In genomic region chr1:156160744-156161181, GRCh38 we compare ENCODE assay signal across 8 cellular contexts. TPM values are rescaled to one million over a fixed set of nuclear protein-coding genes. Genes with fewer than 3 reads are reported as not detected.
DNase-seq lines count a peak whose midpoint lies in the region; ATAC-seq and TF ChIP-seq lines count a peak whose summit lies in the region.

No MANE protein-coding gene starts in this region.

- TF ChIP-seq CTCF in PC-9 (conservative IDR thresholded peaks at IDR 0.05), result no peak

- no peak overlapping the region for H3K4me2 ChIP-seq in PC-9

- H3K9me3 ChIP-seq in PC-9 (ENCODE audit: insufficient read depth, low read depth), result no peaks in the 10 kb centered on the region

- H3K4me3 ChIP-seq in PC-9, result no peak overlapping the region

- no peaks in the 10 kb centered on the region for H3K9me2 ChIP-seq in PC-9 (ENCODE audit: insufficient read depth)

- no peak overlapping the region for H3K27ac ChIP-seq in PC-9

- no TSS peak for BruUV-seq in PC-9 (replicated peaks; lab: Mats Ljungman, UMichigan)

- no peak overlapping the region for H2AFZ ChIP-seq in PC-9

- H3F3A ChIP-seq in PC-9 (ENCODE audit: insufficient read depth, low read depth), result no peaks in the 10 kb centered on the region

- no peaks in the 10 kb centered on the region for H3K27me3 ChIP-seq in PC-9 (ENCODE audit: insufficient read depth, low read depth)

- CTCF ChIA-PET in PC-9 (lab: Charles Lee), result no interaction called here

- ATAC-seq in left lobe of liver, result peak; percentile 75

- peak; percentile 90 for DNase-seq in HK-2 (ENCODE audit: unreplicated experiment)
- DNase-seq in activated CD4-positive, CD25-positive, alpha-beta regulatory T cell treated with anti-CD3 and anti-CD28 coated beads, Interleukin-2, amount 50 U/mL, for 16 hours (ENCODE audit: low read depth, low spot score), result peak; percentile 34
- DNase-seq in cerebellum (ENCODE audit: low spot score), result peak; percentile 94
- DNase-seq in left lobe of liver (ENCODE audit: low spot score), result peak; percentile 60
- peak; percentile 37 to 83 (median 66) for DNase-seq in stimulated activated CD4-positive, alpha-beta T cell treated with anti-CD3 and anti-CD28 coated beads, Interleukin-1b, Interleukin-23, amount 100 ng/mL, for 24 hours (ENCODE audit: low read depth in 4 of 4, low spot score in 1 of 4)
- DNase-seq in DMS53 treated with DMSO at 0.1 percent for 48 hours (lab: John Stamatoyannopoulos, UW; ENCODE audit: unreplicated experiment), result no peak
- DNase-seq in PC-9, result no peak
- DNase-seq in KG1 (lab: John Stamatoyannopoulos, UW), result no peak

- intact Hi-C loops in PC-9 (cut with micrococcal nuclease; ENCODE audit: unreplicated experiment), result no loop called here

- H3K36me3 ChIP-seq in PC-9 (ENCODE audit: low read depth), result no peaks in the 10 kb centered on the region

- H4K20me1 ChIP-seq in PC-9 (ENCODE audit: insufficient read depth), result no peaks in the 10 kb centered on the region

- H3K4me1 ChIP-seq in PC-9 (replicated peaks; ENCODE audit: insufficient read depth), result no peaks in the 10 kb centered on the region

- no peaks in the 10 kb centered on the region for H3K79me2 ChIP-seq in PC-9 (ENCODE audit: low read depth)

- POLR2A ChIA-PET in PC-9 (lab: Charles Lee; ENCODE audit: unreplicated experiment), result no interaction called here

RNA-seq across cellular contexts. Expression of gene SEMA4A, which starts 7.4 kb away (rescaled TPM):
- total RNA-seq in cerebellum (12.3 TPM), left lobe of liver (0.88 TPM), PC-9 (2021) (16.2 and 19.1 TPM in 2 replicates)

RNA-seq across cellular contexts. Expression of gene SLC25A44, which starts 33.1 kb away (rescaled TPM):
- total RNA-seq in cerebellum (12.1 TPM), left lobe of liver (25.4 TPM), PC-9 (2021) (12.7 and 20.2 TPM in 2 replicates)

RNA-seq across cellular contexts. Expression of gene LMNA, which starts 46.3 kb away (rescaled TPM):
- total RNA-seq in cerebellum (26.9 TPM), left lobe of liver (120 TPM), PC-9 (2021) (569 and 580 TPM in 2 replicates)

RNA-seq across cellular contexts. Expression of gene PMF1, which starts 52.0 kb away (rescaled TPM):
- 24.7 TPM for total RNA-seq in cerebellum
- total RNA-seq in left lobe of liver, result 26.6 TPM
- total RNA-seq in PC-9 (2021), result 46.0 and 50.2 TPM in 2 replicates

Comparison
In these comparisons a context has a peak if more than half of its experiments do, and no peak if none do; other contexts are left out.
1. DNase-seq: peak in HK-2 (single experiment), activated CD4-positive, CD25-positive, alpha-beta regulatory T cell treated with anti-CD3 and anti-CD28 coated beads, Interleukin-2, amount 50 U/mL, for 16 hours (single experiment), cerebellum (single experiment), left lobe of liver (single experiment) and stimulated activated CD4-positive, alpha-beta T cell treated with anti-CD3 and anti-CD28 coated beads, Interleukin-1b, Interleukin-23, amount 100 ng/mL, for 24 hours (4 of 4); none in DMS53 treated with DMSO at 0.1 percent for 48 hours (single experiment), PC-9 (0 of 2) and KG1 (single experiment).